Comparison of ENCODE assay signal across 8 cellular contexts in the genomic region with DNA sequence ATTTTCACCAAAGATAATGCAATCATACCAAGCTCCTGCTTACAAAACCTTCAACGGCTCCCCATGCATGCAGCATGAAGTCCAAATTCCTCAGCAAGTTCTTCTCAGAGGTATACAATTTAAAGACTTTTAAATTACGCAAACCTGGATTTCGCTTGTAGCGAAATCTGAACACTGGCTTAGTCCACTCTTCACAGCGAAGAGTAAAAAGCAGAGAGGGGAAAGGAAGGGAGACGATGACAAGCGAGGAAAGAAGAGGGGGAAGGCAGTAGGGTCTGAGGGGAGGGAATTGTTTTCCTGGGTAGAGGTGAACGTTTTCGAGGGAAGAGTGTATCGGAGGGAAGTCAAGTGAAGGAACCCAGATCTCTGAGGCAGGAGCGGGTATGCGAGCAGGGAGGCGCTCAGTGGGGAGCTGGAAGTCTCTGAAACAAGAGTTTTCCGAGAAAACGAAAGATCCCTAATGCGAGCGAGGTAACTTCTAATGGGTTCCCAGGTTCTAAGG. TPM values are rescaled to one million over a fixed set of nuclear protein-coding genes. Genes with fewer than 3 reads are reported as not detected.
DNase-seq lines count a peak whose midpoint lies in the region; ATAC-seq and TF ChIP-seq lines count a peak whose summit lies in the region.

No MANE protein-coding gene starts in this region.

- no peak overlapping the region for H3K27ac ChIP-seq in ectodermal cell (ENCODE audit: insufficient read depth, low read depth, low read length, poor library complexity, severe bottlenecking)

- H2AFZ ChIP-seq in Loucy (ENCODE audit: low read length): peak overlapping the region; percentile 81

- no peak for DNase-seq in AG10803 (ENCODE audit: low read depth)
- DNase-seq in mucosa of descending colon: no peak
- no peak for DNase-seq in effector CD8-positive, alpha-beta T cell (lab: John Stamatoyannopoulos, UW)
- DNase-seq in HuH-7 (ENCODE audit: low spot score): no peak
- no peak for DNase-seq in NCI-H345 treated with DMSO at 0.1 percent for 48 hours (lab: John Stamatoyannopoulos, UW; ENCODE audit: unreplicated experiment)
- no peak for DNase-seq in cortex of kidney (lab: John Stamatoyannopoulos, UW)

- H3F3A ChIP-seq in Loucy (ENCODE audit: low read depth): no peaks in the 10 kb centered on the region

- H3K36me3 ChIP-seq in Loucy (ENCODE audit: insufficient read depth, low read length): no peaks in the 10 kb centered on the region
- no peaks in the 10 kb centered on the region for H3K36me3 ChIP-seq in ectodermal cell (ENCODE audit: control insufficient read depth, insufficient read depth, low read length)
- H3K36me3 ChIP-seq in mucosa of descending colon (ENCODE audit: low read depth): no peaks in the 10 kb centered on the region

- no peaks in the 10 kb centered on the region for H3K9me2 ChIP-seq in Loucy (replicated peaks; ENCODE audit: low read depth, low read length)

- H3K9ac ChIP-seq in Loucy (ENCODE audit: low read depth, low read length, poor library complexity, severe bottlenecking): peak overlapping the region; percentile 83

- intact Hi-C loops in mucosa of descending colon (cut with DNase I, micrococcal nuclease): loop anchor here in 1 of 2 donors (2.0 kb wide), 1 partner anchor 129 kb away; no protein-coding TSS in a partner anchor

- H4K20me1 ChIP-seq in Loucy (ENCODE audit: insufficient read depth, low read length, poor library complexity, severe bottlenecking): no peaks in the 10 kb centered on the region

- H3K27me3 ChIP-seq in Loucy (ENCODE audit: insufficient read depth, low read length, poor library complexity, severe bottlenecking) (no peaks in the 10 kb centered on the region), ectodermal cell (ENCODE audit: control insufficient read depth, insufficient read depth, low read length, poor library complexity, severe bottlenecking) (peaks cover 27% of the 10 kb centered on the region)

- peaks cover 24% of the 10 kb centered on the region for H3K4me1 ChIP-seq in Loucy (ENCODE audit: insufficient read depth, low read length, poor library complexity, severe bottlenecking)
- H3K4me1 ChIP-seq in ectodermal cell (ENCODE audit: control insufficient read depth, insufficient read depth, low read length): no peaks in the 10 kb centered on the region
- peaks cover 18% of the 10 kb centered on the region for H3K4me1 ChIP-seq in mucosa of descending colon (ENCODE audit: low read depth)

- H3K4me2 ChIP-seq in Loucy (ENCODE audit: low read depth, low read length, poor library complexity, severe bottlenecking): peak overlapping the region; percentile 94

- ATAC-seq in mucosa of descending colon: no peak

- H3K79me2 ChIP-seq in Loucy (ENCODE audit: insufficient read depth, low read length): peaks cover 16% of the 10 kb centered on the region

- H3K4me3 ChIP-seq in AG10803 (ENCODE audit: low read length): peak overlapping the region; percentile 91
- peak overlapping the region; percentile 83 for H3K4me3 ChIP-seq in Loucy (ENCODE audit: low read length, poor library complexity, severe bottlenecking)
- peak overlapping the region; percentile 79 for H3K4me3 ChIP-seq in ectodermal cell (ENCODE audit: insufficient read depth, low read depth, low read length)
- peak overlapping the region; percentile 78 for H3K4me3 ChIP-seq in mucosa of descending colon

- H3K9me3 ChIP-seq in Loucy (ENCODE audit: insufficient read depth, low read depth, low read length) (no peaks in the 10 kb centered on the region), ectodermal cell (ENCODE audit: control insufficient read depth, low read length) (no peaks in the 10 kb centered on the region), mucosa of descending colon (no peaks in the 10 kb centered on the region)

- 2 to 3% methylated on average over 17 of the region's 17 CpGs for WGBS in ectodermal cell, 2 experiments

- TF ChIP-seq CTCF in AG10803 (conservative IDR thresholded peaks at IDR 0.05; ENCODE audit: low read length): no peak
- TF ChIP-seq CTCF in Loucy (conservative IDR thresholded peaks at IDR 0.05; ENCODE audit: low read length): no peak
- TF ChIP-seq CTCF in mucosa of descending colon (IDR thresholded peaks at IDR 0.05): no peak

RNA-seq across cellular contexts. Expression of a gene that starts 0.8 kb away (rescaled TPM):
- polyA plus RNA-seq in ectodermal cell (2013, experiment 1 of 4): 4.6 TPM
- 6.4 TPM for polyA plus RNA-seq in ectodermal cell (2013, experiment 2 of 4)
- polyA plus RNA-seq in ectodermal cell (2013, experiment 3 of 4): 5.1 TPM
- 5.3 TPM for polyA plus RNA-seq in ectodermal cell (2013, experiment 4 of 4)
- total RNA-seq in mucosa of descending colon: 10 to 100 TPM; 10.7 to 19.9 (median 10.8) TPM

RNA-seq across cellular contexts. Expression of a gene that starts 9.7 kb away (rescaled TPM):
- 2.6 TPM for polyA plus RNA-seq in ectodermal cell (2013, experiment 1 of 4)
- 3.1 TPM for polyA plus RNA-seq in ectodermal cell (2013, experiment 2 of 4)
- 2.0 TPM for polyA plus RNA-seq in ectodermal cell (2013, experiment 3 of 4)
- polyA plus RNA-seq in ectodermal cell (2013, experiment 4 of 4): 1.8 TPM
- total RNA-seq in mucosa of descending colon: 1 to 10 TPM; 1.3 to 1.6 (median 1.5) TPM

RNA-seq across cellular contexts. Expression of a gene that starts 9.9 kb away (rescaled TPM):
- 9.4 TPM for polyA plus RNA-seq in ectodermal cell (2013, experiment 1 of 4)
- polyA plus RNA-seq in ectodermal cell (2013, experiment 2 of 4): 10.8 TPM
- polyA plus RNA-seq in ectodermal cell (2013, experiment 3 of 4): 6.2 TPM
- polyA plus RNA-seq in ectodermal cell (2013, experiment 4 of 4): 7.2 TPM
- total RNA-seq in mucosa of descending colon: 10 to 100 TPM in 2 of 3 donors, 1 to 10 TPM in 1; 9.2 to 12.4 (median 11.2) TPM

RNA-seq across cellular contexts. Expression of a gene that starts 31.5 kb away (rescaled TPM):
- 647 TPM for polyA plus RNA-seq in ectodermal cell (2013, experiment 1 of 4)
- 589 TPM for polyA plus RNA-seq in ectodermal cell (2013, experiment 2 of 4)
- 516 TPM for polyA plus RNA-seq in ectodermal cell (2013, experiment 3 of 4)
- polyA plus RNA-seq in ectodermal cell (2013, experiment 4 of 4): 538 TPM
- 100 to 1,000 TPM; 248 to 306 (median 295) TPM for total RNA-seq in mucosa of descending colon
